Comparison of ENCODE assay signal across 8 cellular contexts in the genomic region with DNA sequence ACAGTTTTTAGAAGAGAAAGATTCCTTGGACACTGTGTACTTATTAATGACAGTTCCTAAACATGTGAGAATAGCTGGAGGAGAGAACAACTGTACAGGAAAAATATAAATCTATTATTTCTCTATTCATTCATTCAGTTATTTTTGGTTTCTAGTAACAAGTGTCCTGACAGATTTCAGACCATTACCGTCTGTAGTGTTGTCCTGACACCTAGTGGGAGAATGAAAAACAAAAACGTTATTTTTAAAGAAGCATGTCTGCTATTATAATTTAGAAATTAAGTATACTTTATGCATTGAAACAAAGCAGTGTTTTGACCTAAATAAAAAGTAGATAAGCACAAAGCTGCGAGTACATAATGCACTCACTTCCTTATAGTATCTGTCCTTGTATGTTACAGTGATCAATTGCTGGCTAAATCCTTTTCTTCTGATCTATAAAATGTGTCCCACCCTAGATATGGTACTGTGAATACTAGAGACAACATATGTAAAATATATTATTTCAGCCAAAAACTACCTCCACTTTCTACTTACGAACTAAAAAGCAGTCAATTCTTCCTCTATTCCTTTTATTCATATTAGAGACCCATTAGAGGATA.
DNase-seq lines count a peak whose midpoint lies in the region; ATAC-seq and TF ChIP-seq lines count a peak whose summit lies in the region.

No MANE protein-coding gene starts in this region.

- peak overlapping the region; percentile 47 for H2AFZ ChIP-seq in HCT116 (ENCODE audit: low read depth, low read length, poor library complexity, severe bottlenecking)

- peaks cover 3% of the 10 kb centered on the region for H3K27me3 Mint-ChIP-seq in chondrocyte (ENCODE audit: low read depth)
- H3K27me3 Mint-ChIP-seq in activated naive CD8-positive, alpha-beta T cell treated with anti-CD3 and anti-CD28 coated beads for 36 hours: peaks cover 12% of the 10 kb centered on the region

- no peaks in the 10 kb centered on the region for H4K20me1 ChIP-seq in HCT116 (ENCODE audit: insufficient read depth)

- no peaks in the 10 kb centered on the region for H3K4me1 Mint-ChIP-seq in chondrocyte (ENCODE audit: low read depth)
- no peaks in the 10 kb centered on the region for H3K4me1 Mint-ChIP-seq in activated naive CD8-positive, alpha-beta T cell treated with anti-CD3 and anti-CD28 coated beads for 36 hours

- TF ChIP-seq RAD21 in HCT116 (IDR thresholded peaks at IDR 0.05; ENCODE audit: low read depth): peak; percentile 91

- RAD21 ChIA-PET in HCT116 (lab: Charles Lee; ENCODE audit: low non-redundant PET in 1 of 2, low total read pairs in 2 of 2, uncharacterized antibody in 2 of 2, unreplicated experiment in 2 of 2): interaction anchor here in 1 of 2 experiments (1.0 kb wide), 1 partner anchor 738 kb away, joined by 3 read pairs; no protein-coding TSS in a partner anchor

- no peaks in the 10 kb centered on the region for H3K36me3 Mint-ChIP-seq in chondrocyte (ENCODE audit: low read depth)
- H3K36me3 Mint-ChIP-seq in activated naive CD8-positive, alpha-beta T cell treated with anti-CD3 and anti-CD28 coated beads for 36 hours: no peaks in the 10 kb centered on the region

- no peaks in the 10 kb centered on the region for H3K9me3 ChIP-seq in HCT116 (ENCODE audit: control insufficient read depth in 1 of 2, insufficient read depth in 1 of 2, low read depth in 1 of 2, low read length in 2 of 2)

- TF ChIP-seq CTCF in HCT116 (IDR thresholded peaks at IDR 0.05 in 2 of 3, conservative IDR thresholded peaks at IDR 0.05 in 1 of 3; ENCODE audit: borderline replicate concordance in 1 of 3, insufficient read depth in 1 of 3, low read depth in 2 of 3, low read length in 2 of 3) (peak; percentile 46 to 90 (median 71)), chondrocyte (IDR thresholded peaks at IDR 0.05) (peak; percentile 94)

- ATAC-seq in HCT116: peak; percentile 71; the same call in 1 of the 2 replicates
- ATAC-seq in HG02938 (IDR thresholded peaks at IDR 0.05; ENCODE audit: unreplicated experiment): no peak

- no peaks in the 10 kb centered on the region for H3K9me2 ChIP-seq in HCT116 (ENCODE audit: insufficient read depth)

- BruUV-seq in HCT116 (replicated peaks; lab: Mats Ljungman, UMichigan): no TSS peak

- no peak overlapping the region for H3K27ac Mint-ChIP-seq in chondrocyte (ENCODE audit: unreplicated experiment)
- no peak overlapping the region for H3K27ac Mint-ChIP-seq in activated naive CD8-positive, alpha-beta T cell treated with anti-CD3 and anti-CD28 coated beads for 36 hours

- H3K4me3 Mint-ChIP-seq in chondrocyte (ENCODE audit: unreplicated experiment): no peak overlapping the region
- no peak overlapping the region for H3K4me3 Mint-ChIP-seq in activated naive CD8-positive, alpha-beta T cell treated with anti-CD3 and anti-CD28 coated beads for 36 hours

- TF ChIP-seq POLR2A in HCT116 (IDR thresholded peaks at IDR 0.05; ENCODE audit: borderline replicate concordance, extremely low read depth, insufficient read depth, insufficient read length): no peak

- POLR2A ChIA-PET in HCT116 (lab: Charles Lee): no interaction called here

- H3K4me1 ChIP-seq in HCT116 (ENCODE audit: control insufficient read depth in 1 of 2, insufficient read depth in 2 of 2, low read length in 2 of 2): no peaks in the 10 kb centered on the region

- no peak overlapping the region for H3K4me3 ChIP-seq in HCT116 (replicated peaks in 1 of 2; ENCODE audit: low read depth in 1 of 2, low read length in 2 of 2)

- H3K27me3 ChIP-seq in HCT116 (ENCODE audit: insufficient read depth, low read length): no peaks in the 10 kb centered on the region

- H3K79me2 ChIP-seq in HCT116 (ENCODE audit: insufficient read depth, low read length): no peaks in the 10 kb centered on the region

- no peak overlapping the region for H3K4me2 ChIP-seq in HCT116 (ENCODE audit: low read length)

- no peaks in the 10 kb centered on the region for H3K36me3 ChIP-seq in HCT116 (ENCODE audit: control insufficient read depth in 1 of 2, insufficient read depth in 2 of 2, low read length in 2 of 2)

- DNase-seq in D341Med (ENCODE audit: low spot score): peak; percentile 32
- DNase-seq in HCT116 (ENCODE audit: low read depth, low spot score): peak; percentile 26
- DNase-seq in NCI-H526 treated with DMSO at 0.1 percent for 48 hours (lab: John Stamatoyannopoulos, UW): peak; percentile 6
- DNase-seq in chondrocyte (ENCODE audit: low spot score): no peak
- peak; percentile 50 to 74 for DNase-seq in lung microvascular endothelial cell (ENCODE audit: low read depth in 2 of 2)
- DNase-seq in activated naive CD8-positive, alpha-beta T cell treated with anti-CD3 and anti-CD28 coated beads for 36 hours: no peak
- DNase-seq in OCI-M2 (lab: John Stamatoyannopoulos, UW; ENCODE audit: unreplicated experiment): no peak

- intact Hi-C loops in HCT116 (cut with micrococcal nuclease): loop anchor here (1.0 to 10.0 kb wide), 6 partner anchors 576 to 1428 kb away; a partner anchor contains a TSS

- no peaks in the 10 kb centered on the region for H3K9me3 Mint-ChIP-seq in chondrocyte (ENCODE audit: low read depth)
- no peaks in the 10 kb centered on the region for H3K9me3 Mint-ChIP-seq in activated naive CD8-positive, alpha-beta T cell treated with anti-CD3 and anti-CD28 coated beads for 36 hours

- CTCF ChIA-PET in HCT116 (lab: Charles Lee): interaction anchor here (1.1 to 2.2 kb wide), 5 partner anchors 18 to 738 kb away, joined by 4 to 7 read pairs (median 4); no protein-coding TSS in a partner anchor

- no peak overlapping the region for H3K27ac ChIP-seq in HCT116 (ENCODE audit: low read depth, low read length)

- no peak overlapping the region for H3K9ac ChIP-seq in HCT116 (ENCODE audit: low read length)

TF ChIP-seq in HCT116, 20 proteins besides CTCF, POLR2A, EP300 and RAD21 (continues in another document):
- TF ChIP-seq JUND (IDR thresholded peaks at IDR 0.05) (no peak), ZNF274 (IDR thresholded peaks at IDR 0.05; ENCODE audit: low read depth, low read length) (no peak), CBX3 (IDR thresholded peaks at IDR 0.05; ENCODE audit: low read depth) (no peak), EZH2 (IDR thresholded peaks at IDR 0.05) (no peak), YY1 (IDR thresholded peaks at IDR 0.05; ENCODE audit: extremely low read depth, insufficient replicate concordance, low read depth, low read length) (no peak), CEBPB (IDR thresholded peaks at IDR 0.05; ENCODE audit: low read depth) (no peak), EGR1 (IDR thresholded peaks at IDR 0.05; ENCODE audit: low read depth) (no peak), SRF (IDR thresholded peaks at IDR 0.05; ENCODE audit: low read depth) (no peak), ELF1 (IDR thresholded peaks at IDR 0.05; ENCODE audit: borderline replicate concordance, low read depth) (no peak), SP1 (IDR thresholded peaks at IDR 0.05; ENCODE audit: low read depth) (no peak)
- TF ChIP-seq, protein P1, sequence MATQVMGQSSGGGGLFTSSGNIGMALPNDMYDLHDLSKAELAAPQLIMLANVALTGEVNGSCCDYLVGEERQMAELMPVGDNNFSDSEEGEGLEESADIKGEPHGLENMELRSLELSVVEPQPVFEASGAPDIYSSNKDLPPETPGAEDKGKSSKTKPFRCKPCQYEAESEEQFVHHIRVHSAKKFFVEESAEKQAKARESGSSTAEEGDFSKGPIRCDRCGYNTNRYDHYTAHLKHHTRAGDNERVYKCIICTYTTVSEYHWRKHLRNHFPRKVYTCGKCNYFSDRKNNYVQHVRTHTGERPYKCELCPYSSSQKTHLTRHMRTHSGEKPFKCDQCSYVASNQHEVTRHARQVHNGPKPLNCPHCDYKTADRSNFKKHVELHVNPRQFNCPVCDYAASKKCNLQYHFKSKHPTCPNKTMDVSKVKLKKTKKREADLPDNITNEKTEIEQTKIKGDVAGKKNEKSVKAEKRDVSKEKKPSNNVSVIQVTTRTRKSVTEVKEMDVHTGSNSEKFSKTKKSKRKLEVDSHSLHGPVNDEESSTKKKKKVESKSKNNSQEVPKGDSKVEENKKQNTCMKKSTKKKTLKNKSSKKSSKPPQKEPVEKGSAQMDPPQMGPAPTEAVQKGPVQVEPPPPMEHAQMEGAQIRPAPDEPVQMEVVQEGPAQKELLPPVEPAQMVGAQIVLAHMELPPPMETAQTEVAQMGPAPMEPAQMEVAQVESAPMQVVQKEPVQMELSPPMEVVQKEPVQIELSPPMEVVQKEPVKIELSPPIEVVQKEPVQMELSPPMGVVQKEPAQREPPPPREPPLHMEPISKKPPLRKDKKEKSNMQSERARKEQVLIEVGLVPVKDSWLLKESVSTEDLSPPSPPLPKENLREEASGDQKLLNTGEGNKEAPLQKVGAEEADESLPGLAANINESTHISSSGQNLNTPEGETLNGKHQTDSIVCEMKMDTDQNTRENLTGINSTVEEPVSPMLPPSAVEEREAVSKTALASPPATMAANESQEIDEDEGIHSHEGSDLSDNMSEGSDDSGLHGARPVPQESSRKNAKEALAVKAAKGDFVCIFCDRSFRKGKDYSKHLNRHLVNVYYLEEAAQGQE (IDR thresholded peaks at IDR 0.05; ENCODE audit: low read depth): no peak
- TF ChIP-seq, protein P2, sequence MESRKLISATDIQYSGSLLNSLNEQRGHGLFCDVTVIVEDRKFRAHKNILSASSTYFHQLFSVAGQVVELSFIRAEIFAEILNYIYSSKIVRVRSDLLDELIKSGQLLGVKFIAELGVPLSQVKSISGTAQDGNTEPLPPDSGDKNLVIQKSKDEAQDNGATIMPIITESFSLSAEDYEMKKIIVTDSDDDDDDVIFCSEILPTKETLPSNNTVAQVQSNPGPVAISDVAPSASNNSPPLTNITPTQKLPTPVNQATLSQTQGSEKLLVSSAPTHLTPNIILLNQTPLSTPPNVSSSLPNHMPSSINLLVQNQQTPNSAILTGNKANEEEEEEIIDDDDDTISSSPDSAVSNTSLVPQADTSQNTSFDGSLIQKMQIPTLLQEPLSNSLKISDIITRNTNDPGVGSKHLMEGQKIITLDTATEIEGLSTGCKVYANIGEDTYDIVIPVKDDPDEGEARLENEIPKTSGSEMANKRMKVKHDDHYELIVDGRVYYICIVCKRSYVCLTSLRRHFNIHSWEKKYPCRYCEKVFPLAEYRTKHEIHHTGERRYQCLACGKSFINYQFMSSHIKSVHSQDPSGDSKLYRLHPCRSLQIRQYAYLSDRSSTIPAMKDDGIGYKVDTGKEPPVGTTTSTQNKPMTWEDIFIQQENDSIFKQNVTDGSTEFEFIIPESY (IDR thresholded peaks at IDR 0.05; ENCODE audit: extremely low read depth, insufficient replicate concordance, low read length): no peak
- TF ChIP-seq, protein P3, sequence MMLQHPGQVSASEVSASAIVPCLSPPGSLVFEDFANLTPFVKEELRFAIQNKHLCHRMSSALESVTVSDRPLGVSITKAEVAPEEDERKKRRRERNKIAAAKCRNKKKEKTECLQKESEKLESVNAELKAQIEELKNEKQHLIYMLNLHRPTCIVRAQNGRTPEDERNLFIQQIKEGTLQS (IDR thresholded peaks at IDR 0.05): no peak
- TF ChIP-seq, protein P4, sequence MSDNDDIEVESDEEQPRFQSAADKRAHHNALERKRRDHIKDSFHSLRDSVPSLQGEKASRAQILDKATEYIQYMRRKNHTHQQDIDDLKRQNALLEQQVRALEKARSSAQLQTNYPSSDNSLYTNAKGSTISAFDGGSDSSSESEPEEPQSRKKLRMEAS (IDR thresholded peaks at IDR 0.05): no peak

Comparison
In these comparisons a context has a peak if more than half of its experiments do, and no peak if none do; other contexts are left out.
1. DNase-seq: peak in D341Med (single experiment), HCT116 (single experiment), NCI-H526 treated with DMSO at 0.1 percent for 48 hours (single experiment) and lung microvascular endothelial cell (2 of 2); none in chondrocyte (single experiment), activated naive CD8-positive, alpha-beta T cell treated with anti-CD3 and anti-CD28 coated beads for 36 hours (single experiment) and OCI-M2 (single experiment).